9 cellular contexts compared by ENCODE assay signal in the genomic region with DNA sequence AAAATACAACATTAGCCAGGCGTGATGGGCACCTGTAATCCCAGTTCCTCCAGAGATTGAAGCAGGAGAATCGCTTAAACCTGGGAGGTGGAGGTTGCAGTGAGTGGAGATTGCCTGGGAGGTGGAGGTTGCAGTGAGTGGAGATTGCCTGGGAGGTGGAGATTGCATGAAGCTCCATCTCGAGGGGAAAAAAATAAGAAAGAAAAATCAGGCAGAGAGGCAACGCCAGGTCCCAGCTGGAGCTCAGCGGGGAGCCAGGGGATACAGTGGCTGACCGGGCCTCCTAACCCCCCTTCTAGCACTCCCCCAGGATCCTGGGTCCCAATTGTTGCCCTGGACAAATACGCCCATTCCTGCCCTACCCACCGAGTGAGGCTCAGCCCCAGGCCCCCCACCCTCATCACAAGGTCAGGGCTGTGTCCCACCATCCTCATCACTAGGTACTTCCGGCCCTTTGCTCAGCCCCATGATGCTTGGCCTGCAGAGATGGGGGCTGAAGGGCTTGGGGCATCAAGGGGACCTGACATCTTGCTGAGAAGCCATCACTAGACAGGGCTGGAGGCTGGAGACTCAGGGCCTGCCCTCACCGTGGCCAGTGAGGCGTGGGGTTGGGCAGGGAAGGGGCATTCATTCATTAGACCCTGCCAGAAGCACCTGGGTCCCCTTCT. TPM values are rescaled to one million over a fixed set of nuclear protein-coding genes. Genes with fewer than 3 reads are reported as not detected.
A peak's percentile ranks its signal among the peaks of the same experiment; 100 is the strongest.
DNase-seq lines count a peak whose midpoint lies in the region; ATAC-seq and TF ChIP-seq lines count a peak whose summit lies in the region.
"Had no signal": no experiment of that assay in that cellular context is flagged by ENCODE, and none has a peak within 500 bp of the region (broad histone marks: within the 10 kb centered on the region; RNA-seq: fewer than 3 reads in every experiment).

No MANE protein-coding gene starts in this region.

- ATAC-seq in stimulated activated naive CD8-positive, alpha-beta T cell treated with anti-CD3 and anti-CD28 coated beads, Interleukin-15, Interleukin-2, amounts not matched to agents 100 U/mL and 50 U/mL, for 24 hours: no peak
- no peak for ATAC-seq in GM21390 (IDR thresholded peaks at IDR 0.05; ENCODE audit: unreplicated experiment)
- ATAC-seq in HG03280 (IDR thresholded peaks at IDR 0.05; ENCODE audit: unreplicated experiment): no peak

- TF ChIP-seq CTCF in ascending aorta (IDR thresholded peaks at IDR 0.05): no peak

- intact Hi-C loops in ascending aorta (cut with DNase I): loop anchor here (5.0 kb wide), 1 partner anchor 154 kb away; no protein-coding TSS in a partner anchor

- peak overlapping the region; percentile 83 for H3K4me3 Mint-ChIP-seq in stimulated activated naive CD8-positive, alpha-beta T cell treated with anti-CD3 and anti-CD28 coated beads, Interleukin-15, Interleukin-2, amounts not matched to agents 100 ng/mL and 50 ng/mL, for 24 hours

- no peaks in the 10 kb centered on the region for H3K9me3 Mint-ChIP-seq in stimulated activated naive CD8-positive, alpha-beta T cell treated with anti-CD3 and anti-CD28 coated beads, Interleukin-15, Interleukin-2, amounts not matched to agents 100 ng/mL and 50 ng/mL, for 24 hours

- DNase-seq in stimulated activated naive CD8-positive, alpha-beta T cell treated with anti-CD3 and anti-CD28 coated beads, Interleukin-15, Interleukin-2, amounts not matched to agents 100 U/mL and 50 U/mL, for 24 hours: no peak
- DNase-seq in ascending aorta (ENCODE audit: low spot score in 2 of 2): no peak
- no peak for DNase-seq in stimulated activated CD4-positive, alpha-beta T cell treated with anti-CD3 and anti-CD28 coated beads, Interleukin-2, amount 100 ng/mL, for 48 hours
- no peak for DNase-seq in NCI-H2196 treated with DMSO at 0.1 percent for 48 hours (lab: John Stamatoyannopoulos, UW; ENCODE audit: unreplicated experiment)
- DNase-seq: NCI-H2081 treated with DMSO at 0.1 percent for 48 hours had no signal

- H3K27ac Mint-ChIP-seq in stimulated activated naive CD8-positive, alpha-beta T cell treated with anti-CD3 and anti-CD28 coated beads, Interleukin-15, Interleukin-2, amounts not matched to agents 100 ng/mL and 50 ng/mL, for 24 hours: peak overlapping the region; percentile 24

- peak overlapping the region; percentile 56 to 95 for H3K9ac ChIP-seq in mucosa of rectum (ENCODE audit: low read depth in 1 of 2, low read length in 2 of 2)

- peaks cover 6% of the 10 kb centered on the region for H3K36me3 Mint-ChIP-seq in stimulated activated naive CD8-positive, alpha-beta T cell treated with anti-CD3 and anti-CD28 coated beads, Interleukin-15, Interleukin-2, amounts not matched to agents 100 ng/mL and 50 ng/mL, for 24 hours (ENCODE audit: low read depth)

- peaks cover 16 to 37% of the 10 kb centered on the region in 2 donors for H3K4me1 ChIP-seq in ascending aorta
- H3K4me1 ChIP-seq in mucosa of rectum (ENCODE audit: control insufficient read depth in 2 of 2, insufficient read depth in 2 of 2, low read length in 2 of 2): peaks cover 16 to 17% of the 10 kb centered on the region in 2 donors

- H3K36me3 ChIP-seq in ascending aorta (peaks cover 33 to 45% of the 10 kb centered on the region in 2 donors), mucosa of rectum (ENCODE audit: control insufficient read depth in 2 of 2, insufficient read depth in 2 of 2, low read length in 2 of 2) (peaks cover 29 to 30% of the 10 kb centered on the region in 2 donors)

- no peaks in the 10 kb centered on the region for H3K27me3 Mint-ChIP-seq in stimulated activated naive CD8-positive, alpha-beta T cell treated with anti-CD3 and anti-CD28 coated beads, Interleukin-15, Interleukin-2, amounts not matched to agents 100 ng/mL and 50 ng/mL, for 24 hours

- peak overlapping the region in 1 of 2 donors; percentile 79 for H3K27ac ChIP-seq in ascending aorta
- peak overlapping the region in 1 of 2 donors; percentile 43 for H3K27ac ChIP-seq in mucosa of rectum (ENCODE audit: low read depth in 2 of 2, low read length in 2 of 2)

- no peaks in the 10 kb centered on the region for H3K27me3 ChIP-seq in ascending aorta
- no peaks in the 10 kb centered on the region for H3K27me3 ChIP-seq in mucosa of rectum (ENCODE audit: control insufficient read depth in 2 of 2, insufficient read depth in 2 of 2, low read length in 2 of 2)

- H3K4me3 ChIP-seq in ascending aorta (peak overlapping the region; percentile 98), mucosa of rectum (ENCODE audit: low read length in 2 of 2) (peak overlapping the region; percentile 77 to 88)

- H3K4me1 Mint-ChIP-seq in stimulated activated naive CD8-positive, alpha-beta T cell treated with anti-CD3 and anti-CD28 coated beads, Interleukin-15, Interleukin-2, amounts not matched to agents 100 ng/mL and 50 ng/mL, for 24 hours (ENCODE audit: low read depth): peaks cover 29% of the 10 kb centered on the region

- H3K9me3 ChIP-seq in ascending aorta (no peaks in the 10 kb centered on the region), mucosa of rectum (ENCODE audit: control insufficient read depth in 2 of 2, low read length in 2 of 2) (no peaks in the 10 kb centered on the region)

RNA-seq across cellular contexts. Expression of a gene that starts 1.9 kb away (rescaled TPM):
- total RNA-seq in ascending aorta: 77.4 TPM

RNA-seq across cellular contexts. Expression of a gene that starts 10.2 kb away (rescaled TPM):
- 5.7 TPM for total RNA-seq in ascending aorta

RNA-seq across cellular contexts. Expression of a gene that starts 10.3 kb away (rescaled TPM):
- 13.8 TPM for total RNA-seq in ascending aorta

RNA-seq across cellular contexts. Expression of a gene that starts 55.1 kb away (rescaled TPM):
- total RNA-seq in ascending aorta: 1.1 TPM
